ENCODE assay signal across 1 cellular context in genomic region chr2:49210191-49210590, GRCh38.
TF ChIP-seq lines count a peak whose summit lies in the region.

No MANE protein-coding gene starts in this region.

TF ChIP-seq in GM23338, 12 proteins besides CTCF, POLR2A, EP300 and RAD21 (continued from another document):
- TF ChIP-seq ZNF462 (CRISPR knock-in tag; IDR thresholded peaks at IDR 0.05) (no peak), REST (IDR thresholded peaks at IDR 0.05; ENCODE audit: unreplicated experiment) (no peak), EZH2phosphoT487 (IDR thresholded peaks at IDR 0.05; ENCODE audit: unreplicated experiment) (no peak), ETS1 (IDR thresholded peaks at IDR 0.05) (no peak), ZNF331 (CRISPR knock-in tag; IDR thresholded peaks at IDR 0.05; ENCODE audit: low read depth) (no peak)
TF ChIP-seq in GM23338: peak in this region for 0.
